11 cellular contexts compared by ENCODE assay signal in the genomic region with DNA sequence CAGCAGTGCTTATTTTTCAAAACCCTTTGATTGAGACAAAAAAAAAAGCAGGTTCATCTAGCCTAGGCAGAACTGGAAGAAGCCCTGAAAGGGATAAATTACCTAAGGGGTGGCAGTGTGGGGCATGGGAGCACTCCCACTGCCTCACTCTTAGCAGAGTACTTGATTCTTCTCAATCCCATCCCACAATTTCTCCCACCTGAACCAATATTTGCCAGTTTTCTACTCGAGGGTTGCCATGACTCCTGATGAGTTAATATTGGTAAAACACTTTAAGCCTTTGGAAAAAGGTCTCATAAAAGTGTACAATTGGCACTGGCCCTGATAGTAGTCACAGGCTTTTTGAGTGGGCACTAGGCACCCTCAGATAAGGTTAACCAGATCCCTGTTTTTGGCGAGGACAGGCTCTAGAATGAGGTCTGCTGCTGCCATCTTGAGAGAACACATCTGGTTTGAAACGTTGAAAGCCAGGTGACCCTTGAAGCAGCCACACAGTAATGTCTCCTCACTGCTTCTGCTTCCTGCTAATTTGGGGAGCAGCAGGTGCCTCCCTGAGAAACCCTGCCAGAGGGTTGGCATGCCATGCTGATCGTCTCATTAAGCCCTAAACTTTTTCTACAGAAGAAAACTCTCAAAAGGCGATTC.
DNase-seq lines count a peak whose midpoint lies in the region; ATAC-seq, FAIRE-seq and TF ChIP-seq lines count a peak whose summit lies in the region.
"Had no signal": no experiment of that assay in that cellular context is flagged by ENCODE, and none has a peak within 500 bp of the region (broad histone marks: within the 10 kb centered on the region; RNA-seq: fewer than 3 reads in every experiment).

No MANE protein-coding gene starts in this region.

- CTCF ChIA-PET in H1 (lab: Charles Lee; ENCODE audit: partially characterized antibody), result no interaction called here

- no peak overlapping the region for H3K14ac ChIP-seq in H1 (ENCODE audit: insufficient read length)

- DNase-seq in DMS53 treated with DMSO at 0.1 percent for 48 hours (lab: John Stamatoyannopoulos, UW; ENCODE audit: unreplicated experiment) (peak; percentile 6), NCI-H748 treated with DMSO at 0.1 percent for 48 hours (lab: John Stamatoyannopoulos, UW) (peak; percentile 9), H1 (ENCODE audit: low read depth in 1 of 2, low spot score in 2 of 2) (no peak), prostate gland (ENCODE audit: low spot score) (no peak), NOMO-1 (lab: John Stamatoyannopoulos, UW; ENCODE audit: unreplicated experiment in 2 of 2) (no peak), islet precursor cell (no peak), hippocampal formation (lab: John Stamatoyannopoulos, UW) (no peak)
- DNase-seq: activated CD4-positive, alpha-beta T cell treated with anti-CD3 and anti-CD28 coated beads, Interleukin-2, amount 10 ng/mL, durations not matched to agents 24 days and 14 days; CD4-positive, CD25-positive, alpha-beta regulatory T cell had no signal

- H3K27me3 ChIP-seq in H1 (replicated peaks in 1 of 4; ENCODE audit: control insufficient read depth in 3 of 4, extremely low read depth in 1 of 4, insufficient read depth in 3 of 4, low read length in 3 of 4) (no peaks in the 10 kb centered on the region), prostate gland (replicated peaks; ENCODE audit: insufficient read depth) (no peaks in the 10 kb centered on the region)

- H3K36me3 ChIP-seq in H1 (ENCODE audit: control insufficient read depth in 2 of 4, insufficient read depth in 4 of 4, low read length in 3 of 4) (no peaks in the 10 kb centered on the region), prostate gland (no peaks in the 10 kb centered on the region)

- no peak overlapping the region for H3K4ac ChIP-seq in H1 (replicated peaks; ENCODE audit: insufficient read length, low read depth, low read length)

- no peak overlapping the region for H2BK15ac ChIP-seq in H1 (ENCODE audit: low read length)

- no peak overlapping the region for H4K8ac ChIP-seq in H1 (ENCODE audit: extremely low read depth, insufficient read depth, low read length)

- no peak for FAIRE-seq in H1 (lab: Jason Lieb, UNC)
- FAIRE-seq: HepG2 had no signal

- no peak overlapping the region for H2BK5ac ChIP-seq in H1 (ENCODE audit: low read depth, low read length)

- no peak overlapping the region for H2BK20ac ChIP-seq in H1 (ENCODE audit: low read length)

- no peak overlapping the region for H4K5ac ChIP-seq in H1 (ENCODE audit: insufficient read length, low read depth, low read length)

- H3K56ac ChIP-seq in H1 (replicated peaks; ENCODE audit: insufficient read length, low read depth, low read length), result no peak overlapping the region

- H2AFZ ChIP-seq in H1 (ENCODE audit: low read length), result no peak overlapping the region

- H3K4me3 ChIP-seq in H1 (ENCODE audit: extremely low read depth in 1 of 4, insufficient read depth in 2 of 4, low read depth in 3 of 4, low read length in 4 of 4) (no peak overlapping the region), prostate gland (no peak overlapping the region)

- H3K79me2 ChIP-seq in H1 (ENCODE audit: control insufficient read depth in 1 of 2, insufficient read depth in 2 of 2, low read length in 2 of 2), result no peaks in the 10 kb centered on the region

- H4K91ac ChIP-seq in H1 (replicated peaks; ENCODE audit: insufficient read length, low read length), result no peak overlapping the region

- ATAC-seq in HG03196 (IDR thresholded peaks at IDR 0.05; ENCODE audit: unreplicated experiment), result no peak
- ATAC-seq: HepG2 had no signal

- peaks cover 0 to 5% (median 2%) of the 10 kb centered on the region in 4 experiments; a peak in 4 of 7 replicates for H3K4me1 ChIP-seq in H1 (replicated peaks in 1 of 4; ENCODE audit: control insufficient read depth in 3 of 4, insufficient read depth in 4 of 4, low read length in 3 of 4)
- peaks cover 10% of the 10 kb centered on the region for H3K4me1 ChIP-seq in prostate gland (replicated peaks)

- TF ChIP-seq POLR2A in H1 (IDR thresholded peaks at IDR 0.05; ENCODE audit: control extremely low read depth in 1 of 2, low read depth in 2 of 2, low read length in 2 of 2) (no peak), prostate gland (IDR thresholded peaks at IDR 0.05) (no peak)

- TF ChIP-seq CTCF in H1 (IDR thresholded peaks at IDR 0.05; ENCODE audit: control extremely low read depth in 1 of 3, insufficient read depth in 1 of 3, low read depth in 1 of 3, low read length in 3 of 3), result no peak
- TF ChIP-seq CTCF in prostate gland (IDR thresholded peaks at IDR 0.05), result no peak

- TF ChIP-seq RAD21 in H1 (IDR thresholded peaks at IDR 0.05 in 1 of 2, conservative IDR thresholded peaks at IDR 0.05 in 1 of 2; ENCODE audit: low read depth in 2 of 2, low read length in 2 of 2), result no peak

- H3K9ac ChIP-seq in H1 (replicated peaks in 1 of 4; ENCODE audit: extremely low read depth in 1 of 4, low read depth in 3 of 4, low read length in 3 of 4), result no peak overlapping the region

- peak overlapping the region; percentile 32; the same call in 1 of the 2 replicates for H2AK5ac ChIP-seq in H1 (ENCODE audit: low read depth, low read length)

- no peak overlapping the region for H3K27ac ChIP-seq in H1 (ENCODE audit: low read depth, low read length)
- peak overlapping the region; percentile 76 to 77 for H3K27ac ChIP-seq in prostate gland

- POLR2A ChIA-PET in H1 (lab: Charles Lee; ENCODE audit: partially characterized antibody), result interaction anchor here (1.1 kb wide), 1 partner anchor 12 kb away, joined by 3 read pairs; no protein-coding TSS in a partner anchor

- no peak overlapping the region for H3K4me2 ChIP-seq in H1 (ENCODE audit: insufficient read depth in 1 of 2, low read depth in 2 of 2, low read length in 2 of 2)

- 91% methylated on average over 5 of the region's 5 CpGs; no CpG with 5 or more reads in 1 of the 2 experiments for WGBS in H1 (ENCODE audit: extremely low coverage in 1 of 2, insufficient coverage in 1 of 2, insufficient read length in 1 of 2, insufficient replicate concordance in 2 of 2, low coverage in 1 of 2, low lambda C conversion rate in 2 of 2, missing lambda C conversion rate in 1 of 2), 2 experiments
- 29% methylated on average over 5 of the region's 5 CpGs for WGBS in prostate gland

- intact Hi-C loops in prostate gland (cut with DNase I), result loop anchor here (1.0 to 10.0 kb wide), 3 partner anchors 35 to 658 kb away; no protein-coding TSS in a partner anchor

- H4K20me1 ChIP-seq in H1 (replicated peaks in 1 of 2; ENCODE audit: control insufficient read depth in 1 of 2, insufficient read depth in 2 of 2, low read length in 2 of 2), result no peaks in the 10 kb centered on the region

- no peaks in the 10 kb centered on the region for H3K79me1 ChIP-seq in H1 (ENCODE audit: low read depth, low read length)

- H2BK120ac ChIP-seq in H1 (replicated peaks; ENCODE audit: low read depth, low read length), result no peak overlapping the region

- no peak overlapping the region for H3K18ac ChIP-seq in H1 (ENCODE audit: extremely low read depth, low read length)

- no peak for TF ChIP-seq EP300 in H1 (IDR thresholded peaks at IDR 0.05; ENCODE audit: borderline replicate concordance in 1 of 2, low read depth in 2 of 2, low read length in 2 of 2)

- H3K23ac ChIP-seq in H1 (ENCODE audit: insufficient read length), result no peak overlapping the region

- no peaks in the 10 kb centered on the region for H3K23me2 ChIP-seq in H1 (ENCODE audit: low read depth, low read length)

- H3K9me3 ChIP-seq in H1 (ENCODE audit: insufficient read depth in 2 of 2, low read depth in 1 of 2, low read length in 1 of 2) (no peaks in the 10 kb centered on the region), prostate gland (no peaks in the 10 kb centered on the region)

- peak overlapping the region; percentile 62; the same call in 1 of the 2 replicates for H2BK12ac ChIP-seq in H1 (ENCODE audit: low read depth, low read length)

TF ChIP-seq in H1, 55 proteins besides CTCF, POLR2A, EP300 and RAD21 (continues in another document):
- no peak for TF ChIP-seq SRF (IDR thresholded peaks at IDR 0.05; ENCODE audit: low read depth, low read length)
- TF ChIP-seq PHF8 (conservative IDR thresholded peaks at IDR 0.05; ENCODE audit: low read depth, low read length), result no peak

Comparison
In these comparisons a context has a peak if more than half of its experiments do, and no peak if none do; other contexts are left out.
1. DNase-seq: peak in DMS53 treated with DMSO at 0.1 percent for 48 hours (single experiment) and NCI-H748 treated with DMSO at 0.1 percent for 48 hours (single experiment); none in H1 (0 of 2), prostate gland (single experiment), NOMO-1 (0 of 2), islet precursor cell (single experiment) and hippocampal formation (0 of 2).